In the genomic region with DNA sequence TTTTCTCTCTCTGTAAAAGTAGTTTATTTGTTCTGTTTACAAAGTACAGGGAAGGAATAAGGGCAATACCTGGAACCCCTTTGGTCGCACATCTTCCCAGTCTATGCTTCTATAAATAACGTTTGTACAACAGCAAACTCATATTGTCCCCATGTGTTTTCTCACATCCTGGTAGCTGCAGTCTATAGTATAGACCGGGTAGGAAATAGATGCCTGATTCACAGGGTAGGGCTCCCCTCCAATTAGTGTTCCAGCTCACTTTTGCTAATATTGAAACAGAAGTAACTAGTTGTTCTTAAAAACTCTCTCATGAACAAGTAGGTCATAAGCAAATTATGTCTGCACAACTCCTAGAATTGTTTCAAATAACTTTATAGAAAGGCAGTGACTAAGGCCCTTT, we compare ENCODE assay signal across 10 cellular contexts. TPM values are rescaled to one million over a fixed set of nuclear protein-coding genes. Genes with fewer than 3 reads are reported as not detected.
DNase-seq lines count a peak whose midpoint lies in the region; ATAC-seq, FAIRE-seq and TF ChIP-seq lines count a peak whose summit lies in the region.
"Had no signal": no experiment of that assay in that cellular context is flagged by ENCODE, and none has a peak within 500 bp of the region (broad histone marks: within the 10 kb centered on the region; RNA-seq: fewer than 3 reads in every experiment).

No MANE protein-coding gene starts in this region.

- CTCF ChIA-PET in activated naive CD4-positive, alpha-beta T cell treated with anti-CD3 and anti-CD28 coated beads, Interleukin-2, amount 10 ng/mL, durations not matched to agents 7 days and 5 days (lab: Charles Lee) = interaction anchor here (1.5 to 2.1 kb wide), 2 partner anchors 11 to 18 kb away, joined by 5 read pairs; a partner anchor contains a TSS
- CTCF ChIA-PET in activated CD4-positive, alpha-beta memory T cell treated with anti-CD3 and anti-CD28 coated beads, Interleukin-2, amount 10 ng/mL, durations not matched to agents 7 days and 5 days (lab: Charles Lee) = interaction anchor here (1.2 to 2.7 kb wide), 3 partner anchors 12 to 54 kb away, joined by 3 to 11 read pairs (median 5); a partner anchor contains a TSS

- WGBS in upper lobe of left lung, 2 donors = 67 to 71% methylated on average over 3 of the region's 3 CpGs

- DNase-seq in activated naive CD4-positive, alpha-beta T cell treated with anti-CD3 and anti-CD28 coated beads, Interleukin-2, amount 50 U/mL, for 72 hours (ENCODE audit: low spot score in 2 of 2) = no peak
- no peak for DNase-seq in activated naive CD4-positive, alpha-beta T cell treated with anti-CD3 and anti-CD28 coated beads, Interleukin-2, amount 10 ng/mL, durations not matched to agents 7 days and 5 days
- no peak for DNase-seq in activated CD4-positive, alpha-beta memory T cell treated with anti-CD3 and anti-CD28 coated beads, Interleukin-2, amount 10 ng/mL, durations not matched to agents 7 days and 5 days
- DNase-seq in kidney (no peak), upper lobe of left lung (no peak), nephron progenitor cell (no peak), COLO668 (lab: John Stamatoyannopoulos, UW; ENCODE audit: unreplicated experiment) (no peak)
- DNase-seq: activated T-cell treated with anti-CD3 and anti-CD28 coated beads, Interleukin-2, amount 50 U/mL, for 1 hour; C1 segment of cervical spinal cord had no signal

- peaks cover 13 to 30% of the 10 kb centered on the region in 2 donors for H3K36me3 Mint-ChIP-seq in activated naive CD4-positive, alpha-beta T cell treated with anti-CD3 and anti-CD28 coated beads, Interleukin-2, amount 50 U/mL, for 72 hours
- peaks cover 32% of the 10 kb centered on the region for H3K36me3 Mint-ChIP-seq in activated naive CD4-positive, alpha-beta T cell treated with anti-CD3 and anti-CD28 coated beads, Interleukin-2, amount 10 ng/mL, durations not matched to agents 7 days and 5 days
- H3K36me3 Mint-ChIP-seq in activated CD4-positive, alpha-beta memory T cell treated with anti-CD3 and anti-CD28 coated beads, Interleukin-2, amount 10 ng/mL, durations not matched to agents 7 days and 5 days (ENCODE audit: low read depth) = peaks cover 33% of the 10 kb centered on the region
- H3K36me3 Mint-ChIP-seq in nephron progenitor cell (ENCODE audit: low read depth) = peaks cover 15% of the 10 kb centered on the region

- no peaks in the 10 kb centered on the region for H3K9me3 Mint-ChIP-seq in activated naive CD4-positive, alpha-beta T cell treated with anti-CD3 and anti-CD28 coated beads, Interleukin-2, amount 50 U/mL, for 72 hours
- H3K9me3 Mint-ChIP-seq in activated naive CD4-positive, alpha-beta T cell treated with anti-CD3 and anti-CD28 coated beads, Interleukin-2, amount 10 ng/mL, durations not matched to agents 7 days and 5 days = no peaks in the 10 kb centered on the region
- no peaks in the 10 kb centered on the region for H3K9me3 Mint-ChIP-seq in activated CD4-positive, alpha-beta memory T cell treated with anti-CD3 and anti-CD28 coated beads, Interleukin-2, amount 10 ng/mL, durations not matched to agents 7 days and 5 days
- H3K9me3 Mint-ChIP-seq in nephron progenitor cell = no peaks in the 10 kb centered on the region

- H3K4me1 ChIP-seq in kidney (ENCODE audit: control insufficient read depth in 1 of 2, insufficient read depth in 1 of 2, low read depth in 1 of 2, low read length in 2 of 2) (peaks cover 0 to 13% of the 10 kb centered on the region in 2 donors), upper lobe of left lung (peaks cover 46 to 57% (median 52%) of the 10 kb centered on the region in 4 donors)

- no peak for FAIRE-seq in kidney (lab: Jason Lieb, UNC)

- intact Hi-C loops in kidney (cut with DNase I) = no loop called here

- peaks cover 56% of the 10 kb centered on the region for H3K4me1 Mint-ChIP-seq in activated naive CD4-positive, alpha-beta T cell treated with anti-CD3 and anti-CD28 coated beads, Interleukin-2, amount 10 ng/mL, durations not matched to agents 7 days and 5 days
- peaks cover 55% of the 10 kb centered on the region for H3K4me1 Mint-ChIP-seq in activated CD4-positive, alpha-beta memory T cell treated with anti-CD3 and anti-CD28 coated beads, Interleukin-2, amount 10 ng/mL, durations not matched to agents 7 days and 5 days
- H3K4me1 Mint-ChIP-seq in nephron progenitor cell = peaks cover 12% of the 10 kb centered on the region

- no peak overlapping the region for H3K9ac ChIP-seq in kidney (ENCODE audit: low read length in 2 of 2)

- no peaks in the 10 kb centered on the region for H3K27me3 Mint-ChIP-seq in activated naive CD4-positive, alpha-beta T cell treated with anti-CD3 and anti-CD28 coated beads, Interleukin-2, amount 10 ng/mL, durations not matched to agents 7 days and 5 days
- H3K27me3 Mint-ChIP-seq in activated CD4-positive, alpha-beta memory T cell treated with anti-CD3 and anti-CD28 coated beads, Interleukin-2, amount 10 ng/mL, durations not matched to agents 7 days and 5 days = no peaks in the 10 kb centered on the region
- H3K27me3 Mint-ChIP-seq in nephron progenitor cell (ENCODE audit: low read depth, poor library complexity) = no peaks in the 10 kb centered on the region

- peak in 1 of 2 donors; percentile 62 for ATAC-seq in activated naive CD4-positive, alpha-beta T cell treated with anti-CD3 and anti-CD28 coated beads, Interleukin-2, amount 50 U/mL, for 72 hours
- ATAC-seq in upper lobe of left lung (ENCODE audit: low FRiP score in 2 of 2) = no peak
- no peak for ATAC-seq in HG03196 (IDR thresholded peaks at IDR 0.05; ENCODE audit: unreplicated experiment)

- peak overlapping the region; percentile 84 to 96 for H3K27ac Mint-ChIP-seq in activated naive CD4-positive, alpha-beta T cell treated with anti-CD3 and anti-CD28 coated beads, Interleukin-2, amount 50 U/mL, for 72 hours
- no peak overlapping the region for H3K27ac Mint-ChIP-seq in activated naive CD4-positive, alpha-beta T cell treated with anti-CD3 and anti-CD28 coated beads, Interleukin-2, amount 10 ng/mL, durations not matched to agents 7 days and 5 days
- H3K27ac Mint-ChIP-seq in activated CD4-positive, alpha-beta memory T cell treated with anti-CD3 and anti-CD28 coated beads, Interleukin-2, amount 10 ng/mL, durations not matched to agents 7 days and 5 days = peak overlapping the region; percentile 73
- H3K27ac Mint-ChIP-seq in nephron progenitor cell = no peak overlapping the region

- H3K27ac ChIP-seq in kidney (ENCODE audit: low read depth in 2 of 2, low read length in 2 of 2) = peak overlapping the region; percentile 46 to 54
- peak overlapping the region; percentile 73 to 80 (median 77) for H3K27ac ChIP-seq in upper lobe of left lung

- H3K4me3 ChIP-seq in kidney (ENCODE audit: low read length in 2 of 2) (no peak overlapping the region), upper lobe of left lung (no peak overlapping the region)

- H3K36me3 ChIP-seq in kidney (ENCODE audit: control insufficient read depth in 1 of 2, insufficient read depth in 2 of 2, low read length in 2 of 2) = no peaks in the 10 kb centered on the region
- H3K36me3 ChIP-seq in upper lobe of left lung = no peaks in the 10 kb centered on the region

- no peaks in the 10 kb centered on the region for H3K27me3 ChIP-seq in upper lobe of left lung

- H3K9me3 ChIP-seq in kidney (ENCODE audit: control insufficient read depth in 1 of 2, low read length in 2 of 2) (no peaks in the 10 kb centered on the region), upper lobe of left lung (no peaks in the 10 kb centered on the region)

- no peak overlapping the region for H3K4me3 Mint-ChIP-seq in activated naive CD4-positive, alpha-beta T cell treated with anti-CD3 and anti-CD28 coated beads, Interleukin-2, amount 10 ng/mL, durations not matched to agents 7 days and 5 days
- H3K4me3 Mint-ChIP-seq in activated CD4-positive, alpha-beta memory T cell treated with anti-CD3 and anti-CD28 coated beads, Interleukin-2, amount 10 ng/mL, durations not matched to agents 7 days and 5 days = no peak overlapping the region
- H3K4me3 Mint-ChIP-seq in nephron progenitor cell = no peak overlapping the region

- no peak for TF ChIP-seq POLR2A in upper lobe of left lung (IDR thresholded peaks at IDR 0.05)

- TF ChIP-seq CTCF in kidney (IDR thresholded peaks at IDR 0.05; ENCODE audit: borderline replicate concordance, extremely low read depth, insufficient read depth) (no peak), upper lobe of left lung (IDR thresholded peaks at IDR 0.05) (no peak), nephron progenitor cell (IDR thresholded peaks at IDR 0.05) (no peak)

- POLR2A ChIA-PET in activated CD4-positive, alpha-beta memory T cell treated with anti-CD3 and anti-CD28 coated beads, Interleukin-2, amount 10 ng/mL, durations not matched to agents 7 days and 5 days (lab: Charles Lee) = interaction anchor here (2.2 to 8.1 kb wide), 2 partner anchors 11 to 17 kb away, joined by 8 to 74 read pairs; a partner anchor contains a TSS

- no peak for TF ChIP-seq EP300 in upper lobe of left lung (IDR thresholded peaks at IDR 0.05)

RNA-seq across cellular contexts. Expression of a gene that starts 17.7 kb away (rescaled TPM):
- total RNA-seq in activated naive CD4-positive, alpha-beta T cell treated with anti-CD3 and anti-CD28 coated beads, Interleukin-2, amount 50 U/mL, for 72 hours = 10 to 100 TPM; 23.5 to 36.6 TPM
- total RNA-seq in activated CD4-positive, alpha-beta memory T cell treated with anti-CD3 and anti-CD28 coated beads, Interleukin-2, amount 10 ng/mL, durations not matched to agents 7 days and 5 days = 10 to 100 TPM; 26.9 to 35.1 TPM
- total RNA-seq in kidney = 54.9 TPM
- polyA plus RNA-seq in kidney (ENCODE audit: insufficient read depth, low read depth, low replicate concordance) = 15.3 TPM
- total RNA-seq in upper lobe of left lung = 100 to 1,000 TPM in 2 of 6 donors, 10 to 100 TPM in 4; 52.4 to 195 (median 74.1) TPM

Comparison
In these comparisons a context has a peak if more than half of its experiments do, and no peak if none do; other contexts are left out.
1. H3K27ac Mint-ChIP-seq: peak in activated naive CD4-positive, alpha-beta T cell treated with anti-CD3 and anti-CD28 coated beads, Interleukin-2, amount 50 U/mL, for 72 hours (2 of 2) and activated CD4-positive, alpha-beta memory T cell treated with anti-CD3 and anti-CD28 coated beads, Interleukin-2, amount 10 ng/mL, durations not matched to agents 7 days and 5 days (single experiment); none in activated naive CD4-positive, alpha-beta T cell treated with anti-CD3 and anti-CD28 coated beads, Interleukin-2, amount 10 ng/mL, durations not matched to agents 7 days and 5 days (single experiment) and nephron progenitor cell (single experiment).